In genomic region chr17:59332890-59333377, GRCh38 we compare ENCODE assay signal across 8 cellular contexts. TPM values are rescaled to one million over a fixed set of nuclear protein-coding genes. Genes with fewer than 3 reads are reported as not detected.
DNase-seq lines count a peak whose midpoint lies in the region; ATAC-seq and TF ChIP-seq lines count a peak whose summit lies in the region.

No MANE protein-coding gene starts in this region.

- no peaks in the 10 kb centered on the region for H3K9me3 ChIP-seq in PC-9 (ENCODE audit: insufficient read depth, low read depth)
- H3K9me3 ChIP-seq in naive thymus-derived CD4-positive, alpha-beta T cell (ENCODE audit: control insufficient read depth in 2 of 3, low read length in 3 of 3) = no peaks in the 10 kb centered on the region

- H3K4me3 ChIP-seq in PC-9 (peak overlapping the region; percentile 74), epithelial cell of esophagus (ENCODE audit: low read length) (peak overlapping the region; percentile 67)
- H3K4me3 ChIP-seq in naive thymus-derived CD4-positive, alpha-beta T cell (ENCODE audit: low read length) = peak overlapping the region; percentile 67

- no peaks in the 10 kb centered on the region for H3K36me3 Mint-ChIP-seq in naive thymus-derived CD4-positive, alpha-beta T cell

- DNase-seq in Caki2 (ENCODE audit: low read depth) (peak; percentile 23), PC-9 (peak in 1 of 2 experiments; percentile 50), epithelial cell of esophagus (ENCODE audit: low read depth) (peak; percentile 32), activated gamma-delta T cell (lab: John Stamatoyannopoulos, UW) (no peak), OCI-M1 (lab: John Stamatoyannopoulos, UW) (no peak), mesenteric fat pad (ENCODE audit: low spot score) (no peak)
- DNase-seq in naive thymus-derived CD4-positive, alpha-beta T cell = peak in 1 of 9 donors; percentile 3

- 0 out of 2 replicates have a peak, but pooled peaks cover 4% of the 10 kb centered on the region for H4K20me1 ChIP-seq in PC-9 (ENCODE audit: insufficient read depth)

- peak overlapping the region; percentile 92 for H2AFZ ChIP-seq in PC-9

- TF ChIP-seq CTCF in PC-9 (conservative IDR thresholded peaks at IDR 0.05) = no peak
- TF ChIP-seq CTCF in epithelial cell of esophagus (IDR thresholded peaks at IDR 0.05; ENCODE audit: insufficient read depth, low read depth, low read length, missing control alignments) = no peak

- H3K4me2 ChIP-seq in PC-9 = peak overlapping the region; percentile 87

- peaks cover 32% of the 10 kb centered on the region for H3F3A ChIP-seq in PC-9 (ENCODE audit: insufficient read depth, low read depth)

- H3K4me1 Mint-ChIP-seq in naive thymus-derived CD4-positive, alpha-beta T cell = peaks cover 50 to 84% (median 77%) of the 10 kb centered on the region in 7 donors

- peak overlapping the region; percentile 77 to 98 (median 90) for H3K27ac Mint-ChIP-seq in naive thymus-derived CD4-positive, alpha-beta T cell

- H3K27me3 ChIP-seq in PC-9 (ENCODE audit: insufficient read depth, low read depth) = no peaks in the 10 kb centered on the region
- H3K27me3 ChIP-seq in naive thymus-derived CD4-positive, alpha-beta T cell (ENCODE audit: control insufficient read depth in 2 of 2, insufficient read depth in 2 of 2, low read length in 2 of 2) = no peaks in the 10 kb centered on the region

- POLR2A ChIA-PET in PC-9 (lab: Charles Lee; ENCODE audit: unreplicated experiment) = interaction anchor here (0.7 kb wide), 1 partner anchor 632 kb away, joined by 5 read pairs; the partner anchor contains the start of gene RNFT1
- POLR2A ChIA-PET in naive thymus-derived CD4-positive, alpha-beta T cell (lab: Charles Lee) = interaction anchor here (0.7 to 5.4 kb wide), 15 partner anchors 10 to 109 kb away, joined by 3 to 96 read pairs (median 7); no protein-coding TSS in a partner anchor

- H3K4me1 ChIP-seq in PC-9 (replicated peaks; ENCODE audit: insufficient read depth) = peaks cover 32% of the 10 kb centered on the region
- H3K4me1 ChIP-seq in naive thymus-derived CD4-positive, alpha-beta T cell (ENCODE audit: control insufficient read depth in 2 of 2, insufficient read depth in 2 of 2, low read length in 2 of 2) = peaks cover 30 to 46% of the 10 kb centered on the region in 2 donors

- H3K27me3 Mint-ChIP-seq in naive thymus-derived CD4-positive, alpha-beta T cell = peaks cover 0 to 11% (median 0%) of the 10 kb centered on the region in 5 donors

- peak overlapping the region; percentile 89 to 96 (median 94) for H3K4me3 Mint-ChIP-seq in naive thymus-derived CD4-positive, alpha-beta T cell

- in situ Hi-C loops in Caki2 (cut with HindIII; ENCODE audit: low pct_unique_long_range_greater_than_20kb, low sequenced_read_pairs) = loop anchor here (25.0 kb wide), 1 partner anchor 104 kb away; no protein-coding TSS in a partner anchor

- no peak overlapping the region for H3K27ac ChIP-seq in PC-9
- H3K27ac ChIP-seq in naive thymus-derived CD4-positive, alpha-beta T cell (ENCODE audit: low read depth, low read length) = peak overlapping the region; percentile 77

- peaks cover 0 to 2% (median 0%) of the 10 kb centered on the region in 11 donors for H3K9me3 Mint-ChIP-seq in naive thymus-derived CD4-positive, alpha-beta T cell

- CTCF ChIA-PET in PC-9 (lab: Charles Lee) = interaction anchor here (1.0 kb wide), 1 partner anchor 107 kb away, joined by 3 read pairs; no protein-coding TSS in a partner anchor
- CTCF ChIA-PET in naive thymus-derived CD4-positive, alpha-beta T cell (lab: Charles Lee) = interaction anchor here (0.7 to 1.5 kb wide), 5 partner anchors 27 to 107 kb away, joined by 3 to 6 read pairs (median 3); no protein-coding TSS in a partner anchor

- BruUV-seq in PC-9 (replicated peaks; lab: Mats Ljungman, UMichigan) = TSS peak; percentile 34

- intact Hi-C loops in PC-9 (cut with micrococcal nuclease; ENCODE audit: unreplicated experiment) = no loop called here
- intact Hi-C loops in naive thymus-derived CD4-positive, alpha-beta T cell (cut with micrococcal nuclease) = loop anchor here (5.0 kb wide), 2 partner anchors 176 to 284 kb away; partner anchors contain the start of genes CLTC (in 1 of the 2), PRR11 (in 1 of the 2) and SKA2 (in 1 of the 2)

- H3K36me3 ChIP-seq in PC-9 (ENCODE audit: low read depth) = no peaks in the 10 kb centered on the region
- H3K36me3 ChIP-seq in naive thymus-derived CD4-positive, alpha-beta T cell (ENCODE audit: control insufficient read depth in 2 of 3, insufficient read depth in 3 of 3, low read length in 3 of 3) = peaks cover 0 to 8% (median 0%) of the 10 kb centered on the region in 3 experiments

- no peak for ATAC-seq in naive thymus-derived CD4-positive, alpha-beta T cell
- no peak for ATAC-seq in GM21381 (IDR thresholded peaks at IDR 0.05; ENCODE audit: unreplicated experiment)

- no peaks in the 10 kb centered on the region for H3K9me2 ChIP-seq in PC-9 (ENCODE audit: insufficient read depth)

- H3K79me2 ChIP-seq in PC-9 (ENCODE audit: low read depth) = peaks cover 5% of the 10 kb centered on the region; the same call in 1 of the 2 replicates

RNA-seq across cellular contexts. Expression of gene YPEL2, which starts 1.5 kb away (rescaled TPM):
- total RNA-seq in Caki2 (2014; rRNA removed; shearing (Covaris generic); ENCODE audit: low replicate concordance) = 0.23 and 3.0 TPM in 2 replicates
- total RNA-seq in PC-9 (2021) (11.6 and 12.9 TPM in 2 replicates), mesenteric fat pad (35.5 TPM)
- 10 to 100 TPM; 10.6 to 52.0 (median 46.8) TPM for total RNA-seq in naive thymus-derived CD4-positive, alpha-beta T cell
- polyA plus RNA-seq in naive thymus-derived CD4-positive, alpha-beta T cell = 10 to 100 TPM; 17.7 to 25.1 TPM

Comparison
In these comparisons a context has a peak if more than half of its experiments do, and no peak if none do; other contexts are left out.
1. DNase-seq: peak in Caki2 (single experiment) and epithelial cell of esophagus (single experiment); none in activated gamma-delta T cell (single experiment), OCI-M1 (single experiment) and mesenteric fat pad (single experiment).
2. Peak in every context shown above with its lines, with median percentiles within 50 percentile points of each other: H3K4me3 ChIP-seq.